Comparison of ENCODE assay signal across 16 cellular contexts in the genomic region with DNA sequence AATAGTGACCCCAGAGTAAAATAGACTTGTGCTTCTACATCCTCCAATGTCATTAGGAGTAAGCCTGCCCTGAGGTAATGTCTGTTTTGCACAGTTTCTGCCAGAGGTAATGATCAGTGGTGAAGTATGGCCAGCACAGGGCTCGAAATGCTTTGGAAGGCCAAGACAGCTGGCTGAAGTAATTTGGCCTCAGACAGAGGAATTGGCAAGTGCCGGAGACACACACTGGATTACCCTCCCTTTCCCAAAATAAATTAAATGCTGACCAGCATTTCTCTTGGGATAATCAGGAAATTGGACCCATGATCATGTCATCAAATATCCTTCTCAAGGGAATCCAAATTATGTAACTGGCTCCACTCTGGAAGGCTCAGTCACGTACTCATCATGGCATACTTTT.
"Had no signal": no experiment of that assay in that cellular context is flagged by ENCODE, and none has a peak within 500 bp of the region (broad histone marks: within the 10 kb centered on the region; RNA-seq: fewer than 3 reads in every experiment).

No MANE protein-coding gene starts in this region.

- FAIRE-seq: small intestine had no signal

- ATAC-seq: lower lobe of right lung; natural killer cell; sciatic nerve; stimulated activated naive CD8-positive, alpha-beta T cell treated with anti-CD3 and anti-CD28 coated beads, Interleukin-15, Interleukin-2, amounts not matched to agents 100 U/mL and 50 U/mL, for 24 hours had no signal

- H3K4me1 ChIP-seq: lower lobe of right lung, tibial artery, upper lobe of left lung, uterus had no signal

- H3K27me3 ChIP-seq: dorsolateral prefrontal cortex, heart left ventricle, tibial artery, upper lobe of left lung, uterus had no signal

- DNase-seq: cortex of kidney; dorsolateral prefrontal cortex; effector CD8-positive, alpha-beta T cell; foreskin melanocyte; heart left ventricle; hippocampal formation; lower lobe of right lung; midbrain; natural killer cell; small intestine; stimulated activated CD4-positive, alpha-beta T cell treated with anti-CD3 and anti-CD28 coated beads, Interleukin-12 subunit alpha, Interleukin-12 subunit beta, amount 100 ng/mL, for 4 hours; stimulated activated naive CD8-positive, alpha-beta T cell treated with anti-CD3 and anti-CD28 coated beads, Interleukin-15, Interleukin-2, amounts not matched to agents 100 U/mL and 50 U/mL, for 24 hours; tibial artery; upper lobe of left lung; uterus had no signal

- H3K27ac ChIP-seq: dorsolateral prefrontal cortex, heart left ventricle, lower lobe of right lung, tibial artery, upper lobe of left lung, uterus had no signal

- H3K4me3 ChIP-seq: dorsolateral prefrontal cortex, heart left ventricle, lower lobe of right lung, tibial artery, upper lobe of left lung, uterus had no signal

- H3K36me3 ChIP-seq: heart left ventricle, lower lobe of right lung, tibial artery, upper lobe of left lung, uterus had no signal

- H3K9me3 ChIP-seq: heart left ventricle, lower lobe of right lung, tibial artery, upper lobe of left lung, uterus had no signal
